23 cellular contexts compared by ENCODE assay signal in the genomic region with DNA sequence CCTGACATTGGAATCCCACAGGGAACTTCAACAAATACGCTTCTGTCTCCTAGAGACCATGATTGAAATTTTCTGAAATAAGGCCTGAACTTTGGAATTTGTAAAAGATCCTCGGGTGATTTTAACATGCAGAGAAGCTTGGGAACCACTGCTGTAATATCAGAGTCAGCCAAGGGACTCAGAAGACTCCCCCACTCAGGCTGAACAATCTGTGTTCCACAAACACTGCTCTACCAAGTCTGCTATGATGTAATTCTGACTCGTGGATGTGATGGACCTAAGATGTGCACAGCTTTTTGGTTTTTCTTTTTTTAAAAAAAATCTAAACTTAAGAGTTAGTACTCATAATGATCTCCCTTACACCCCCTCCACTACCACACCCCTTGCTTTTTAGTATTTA.
"Had no signal": no experiment of that assay in that cellular context is flagged by ENCODE, and none has a peak within 500 bp of the region (broad histone marks: within the 10 kb centered on the region; RNA-seq: fewer than 3 reads in every experiment).

No MANE protein-coding gene starts in this region.

- H3K4me3 ChIP-seq: cardiac muscle cell, gastroesophageal sphincter, right lobe of liver, testis, uterus had no signal

- H3K9ac ChIP-seq: parathyroid adenoma had no signal

- H3K79me2 ChIP-seq: parathyroid adenoma had no signal

- ATAC-seq: gastroesophageal sphincter; stimulated activated naive B cell treated with anti-CD40 and anti-IgM and Interleukin-4, amounts not matched to agents 10 μg/mL and 1 μg/mL and 100 μg/mL, for 72 hours had no signal

- H3K27ac ChIP-seq: cardiac muscle cell, gastroesophageal sphincter, parathyroid adenoma, right lobe of liver, testis, uterus had no signal

- H3K9me3 ChIP-seq: gastroesophageal sphincter, right lobe of liver, testis, uterus had no signal

- H3K27me3 ChIP-seq: cardiac muscle cell, gastroesophageal sphincter, right lobe of liver, testis, uterus had no signal

- H3K36me3 ChIP-seq: cardiac muscle cell, right lobe of liver, uterus had no signal

- H3K4me1 ChIP-seq: gastroesophageal sphincter, parathyroid adenoma, right lobe of liver, testis, uterus had no signal

- DNase-seq: activated CD4-positive, alpha-beta T cell treated with anti-CD3 and anti-CD28 coated beads for 4 hours; activated CD4-positive, alpha-beta T cell treated with anti-CD3 and anti-CD28 coated beads, Interleukin-2, amount 50 U/mL, for 48 hours; activated CD4-positive, CD25-positive, alpha-beta regulatory T cell; activated naive CD4-positive, alpha-beta T cell treated with Interleukin-2 at 50 U/mL for 16 hours; activated naive CD8-positive, alpha-beta T cell treated with anti-CD3 and anti-CD28 coated beads for 36 hours; activated T-cell treated with anti-CD3 and anti-CD28 coated beads, Interleukin-2, amount 50 U/mL, for 48 hours; amygdala; dermis blood vessel endothelial cell; effector CD8-positive, alpha-beta T cell; head of caudate nucleus; hypothalamus; nucleus accumbens; right lobe of liver; small intestine; stimulated activated CD4-positive, alpha-beta T cell treated with anti-CD3 and anti-CD28 coated beads, Interleukin-15, amount 100 ng/mL, for 24 hours; stimulated activated naive B cell treated with anti-CD40 and anti-IgM and Interleukin-4, amounts not matched to agents 10 μg/mL and 1 μg/mL and 100 μg/mL, for 72 hours; T1000; testis; trophoblast cell; uterus had no signal
